15 cellular contexts compared by ENCODE assay signal in the genomic region with DNA sequence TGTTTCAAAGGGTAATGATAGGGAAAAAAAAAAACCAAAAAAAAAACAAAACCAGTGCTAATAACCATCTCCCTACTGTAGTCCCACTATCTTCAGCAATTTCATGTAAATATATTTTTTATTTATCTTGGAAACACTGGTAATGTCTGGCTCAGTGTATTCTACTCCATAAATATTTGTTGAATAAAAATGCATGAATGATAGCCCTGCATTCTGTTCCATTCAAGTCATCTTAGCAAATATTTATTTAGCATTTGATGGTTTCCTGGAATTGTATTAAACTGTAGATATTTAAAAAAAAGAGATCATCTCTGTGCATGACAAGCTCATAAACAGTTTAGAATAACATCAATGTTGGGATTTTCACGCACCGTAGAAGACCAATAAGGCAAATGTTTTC. TPM values are rescaled to one million over a fixed set of nuclear protein-coding genes. Genes with fewer than 3 reads are reported as not detected.
"Had no signal": no experiment of that assay in that cellular context is flagged by ENCODE, and none has a peak within 500 bp of the region (broad histone marks: within the 10 kb centered on the region; RNA-seq: fewer than 3 reads in every experiment).

No MANE protein-coding gene starts in this region.

- H3K27ac Mint-ChIP-seq: activated naive CD4-positive, alpha-beta T cell treated with anti-CD3 and anti-CD28 coated beads for 36 hours; activated T-helper 17 cell treated with anti-CD3 and anti-CD28 coated beads, Interleukin-2, amount 50 U/mL, for 72 hours; memory B cell had no signal

- DNase-seq: activated CD4-positive, alpha-beta T cell treated with anti-CD3 and anti-CD28 coated beads, Interleukin-2, amount 50 U/mL, for 4 hours; amniotic stem cell; left lung; mucosa of descending colon; naive thymus-derived CD4-positive, alpha-beta T cell; T-helper 9 cell; thyroid gland had no signal

- H3K9me3 Mint-ChIP-seq: activated naive CD4-positive, alpha-beta T cell treated with anti-CD3 and anti-CD28 coated beads for 36 hours; activated T-helper 17 cell treated with anti-CD3 and anti-CD28 coated beads, Interleukin-2, amount 50 U/mL, for 72 hours; memory B cell had no signal

- H3K4me1 Mint-ChIP-seq: memory B cell had no signal

- H3K27ac ChIP-seq: hepatocyte, left lung, neutrophil, thyroid gland had no signal

- H3K27me3 Mint-ChIP-seq: activated T-helper 17 cell treated with anti-CD3 and anti-CD28 coated beads, Interleukin-2, amount 50 U/mL, for 72 hours had no signal

- H3K36me3 ChIP-seq: left lung, neutrophil, thyroid gland had no signal

- ATAC-seq: esophagus mucosa; left lung; naive thymus-derived CD4-positive, alpha-beta T cell had no signal

- H3K36me3 Mint-ChIP-seq: memory B cell had no signal

- H3K4me1 ChIP-seq: left lung, thyroid gland had no signal

- H3K27me3 ChIP-seq: hepatocyte, left lung, neutrophil, thyroid gland had no signal

- H3K4me2 ChIP-seq: hepatocyte had no signal

- H3K79me2 ChIP-seq: hepatocyte had no signal

- H2AFZ ChIP-seq: hepatocyte had no signal

- H3K9me3 ChIP-seq: left lung, mucosa of descending colon, neutrophil, thyroid gland had no signal

- H3K4me3 Mint-ChIP-seq: activated naive CD4-positive, alpha-beta T cell treated with anti-CD3 and anti-CD28 coated beads for 36 hours; activated T-helper 17 cell treated with anti-CD3 and anti-CD28 coated beads, Interleukin-2, amount 50 U/mL, for 72 hours; memory B cell had no signal

- H3K4me3 ChIP-seq: hepatocyte, left lung, mucosa of descending colon, thyroid gland had no signal

RNA-seq across cellular contexts. Expression of a gene that starts 24.2 kb away (rescaled TPM):
- total RNA-seq: cardiac septum, renal cortical epithelial cell, thyroid gland had no signal

RNA-seq across cellular contexts. Expression of a gene that starts 55.6 kb away (rescaled TPM):
- total RNA-seq: cardiac septum; esophagus mucosa; hepatocyte; mucosa of descending colon; naive thymus-derived CD4-positive, alpha-beta T cell; renal cortical epithelial cell; thyroid gland had no signal
